ENCODE assay signal across 11 cellular contexts in the genomic region with DNA sequence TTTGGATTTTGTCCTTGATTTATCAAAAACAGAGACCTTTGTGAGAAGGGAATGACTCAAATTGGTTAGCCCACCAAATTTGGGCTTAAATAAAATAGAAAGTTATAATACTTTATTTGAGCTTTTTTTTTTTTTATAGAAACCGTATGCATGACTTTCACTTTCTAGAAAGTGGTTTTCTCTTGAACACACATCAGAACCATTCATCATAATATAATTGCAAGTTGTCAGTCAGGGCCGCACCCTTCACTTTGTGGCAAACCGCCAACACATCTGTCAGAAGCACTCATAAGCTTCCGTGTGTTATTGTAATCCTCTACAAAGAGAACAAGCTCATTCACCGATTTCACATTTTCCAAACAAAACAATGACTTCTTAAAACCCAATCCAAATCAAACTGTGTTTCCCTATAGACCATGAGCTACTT.
DNase-seq lines count a peak whose midpoint lies in the region; FAIRE-seq and TF ChIP-seq lines count a peak whose summit lies in the region.
"Had no signal": no experiment of that assay in that cellular context is flagged by ENCODE, and none has a peak within 500 bp of the region (broad histone marks: within the 10 kb centered on the region; RNA-seq: fewer than 3 reads in every experiment).

No MANE protein-coding gene starts in this region.

- no peak for TF ChIP-seq POLR2A in erythroblast (IDR thresholded peaks at IDR 0.05; ENCODE audit: low read length)

- no peaks in the 10 kb centered on the region for H3K9me3 ChIP-seq in WERI-Rb-1 (ENCODE audit: severe bottlenecking)
- H3K9me3 ChIP-seq: upper lobe of right lung had no signal

- TF ChIP-seq CTCF in WERI-Rb-1 (IDR thresholded peaks at IDR 0.05; ENCODE audit: low read depth, low read length), result no peak

- H3K27me3 ChIP-seq in WERI-Rb-1 (ENCODE audit: insufficient read depth, low read depth, severe bottlenecking), result no peaks in the 10 kb centered on the region
- H3K27me3 ChIP-seq: upper lobe of right lung had no signal

- no peak overlapping the region for H3K4me3 ChIP-seq in WERI-Rb-1 (ENCODE audit: low read depth, low read length)
- H3K4me3 ChIP-seq: upper lobe of right lung had no signal

- H3K27ac ChIP-seq in WERI-Rb-1, result no peak overlapping the region
- H3K27ac ChIP-seq: upper lobe of right lung had no signal

- DNase-seq in stimulated activated CD4-positive, alpha-beta T cell treated with anti-CD3 and anti-CD28 coated beads, Interleukin-15, amount 100 ng/mL, for 24 hours, result peak; percentile 4
- no peak for DNase-seq in stimulated activated CD4-positive, alpha-beta T cell treated with anti-CD3 and anti-CD28 coated beads, Interleukin-12 subunit alpha, Interleukin-12 subunit beta, amount 100 ng/mL, for 4 hours
- peak; percentile 40 for DNase-seq in NCI-H460 (ENCODE audit: extremely low read depth, low read depth)
- DNase-seq in erythroblast (lab: John Stamatoyannopoulos, UW), result peak; percentile 81 to 83
- DNase-seq in urothelium cell line (ENCODE audit: low spot score), result peak; percentile 1
- DNase-seq in activated CD8-positive, alpha-beta memory T cell treated with anti-CD3 and anti-CD28 coated beads, Interleukin-2, amount 50 U/mL, for 4 hours, result no peak
- no peak for DNase-seq in DMS114 treated with DMSO at 0.1 percent for 48 hours (lab: John Stamatoyannopoulos, UW; ENCODE audit: unreplicated experiment)
- DNase-seq in WERI-Rb-1, result no peak
- DNase-seq: CD4-positive, CD25-positive, alpha-beta regulatory T cell; left cardiac atrium; upper lobe of right lung had no signal

- H3K36me3 ChIP-seq in WERI-Rb-1, result no peaks in the 10 kb centered on the region
- H3K36me3 ChIP-seq: upper lobe of right lung had no signal

- no peak for FAIRE-seq in urothelium cell line (lab: Jason Lieb, UNC)

Comparison
In these comparisons a context has a peak if more than half of its experiments do, and no peak if none do; other contexts are left out.
1. DNase-seq: peak in stimulated activated CD4-positive, alpha-beta T cell treated with anti-CD3 and anti-CD28 coated beads, Interleukin-15, amount 100 ng/mL, for 24 hours (single experiment), NCI-H460 (single experiment), erythroblast (2 of 2) and urothelium cell line (single experiment); none in stimulated activated CD4-positive, alpha-beta T cell treated with anti-CD3 and anti-CD28 coated beads, Interleukin-12 subunit alpha, Interleukin-12 subunit beta, amount 100 ng/mL, for 4 hours (single experiment), activated CD8-positive, alpha-beta memory T cell treated with anti-CD3 and anti-CD28 coated beads, Interleukin-2, amount 50 U/mL, for 4 hours (single experiment), DMS114 treated with DMSO at 0.1 percent for 48 hours (single experiment) and WERI-Rb-1 (single experiment).